Comparison of ENCODE assay signal across 9 cellular contexts in the genomic region with DNA sequence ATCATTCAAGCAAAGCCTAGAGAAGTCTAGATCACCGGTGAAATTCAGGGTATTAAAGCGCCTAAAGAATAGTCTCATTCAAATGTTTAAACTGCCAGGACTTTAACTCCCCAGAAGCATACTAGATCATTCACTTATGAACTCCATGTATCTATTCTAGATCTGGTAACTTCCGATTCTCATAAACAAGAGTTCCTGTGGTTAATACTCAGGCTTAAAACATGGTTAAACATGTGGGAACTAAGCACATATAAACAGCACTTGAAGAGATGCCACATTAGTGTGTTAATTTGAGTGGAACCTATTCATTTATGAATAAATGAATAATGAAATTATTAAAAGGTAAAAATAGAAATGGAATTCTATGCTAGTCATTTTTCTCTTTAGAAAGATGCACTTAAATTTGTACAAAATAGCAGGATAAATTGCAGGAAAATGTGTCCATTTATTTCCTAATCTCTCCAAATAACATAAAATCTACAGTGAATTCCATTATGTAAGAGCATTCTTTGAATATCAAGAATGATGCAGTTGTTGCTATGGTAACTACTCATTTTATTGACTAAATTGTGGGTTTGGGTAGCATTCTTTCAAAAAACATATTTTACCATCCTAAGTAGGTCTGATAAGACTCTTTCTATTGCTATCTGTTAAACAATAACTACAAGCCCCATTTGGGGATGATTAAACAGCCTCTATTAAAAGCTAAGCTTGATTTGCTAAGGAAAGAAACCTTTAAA.
DNase-seq lines count a peak whose midpoint lies in the region; ATAC-seq and TF ChIP-seq lines count a peak whose summit lies in the region.
"Had no signal": no experiment of that assay in that cellular context is flagged by ENCODE, and none has a peak within 500 bp of the region (broad histone marks: within the 10 kb centered on the region; RNA-seq: fewer than 3 reads in every experiment).

No MANE protein-coding gene starts in this region.

- H3K27ac ChIP-seq in dorsolateral prefrontal cortex (peak overlapping the region in 5 of 59 donors; percentile 86 to 94 (median 90)), neural progenitor cell (no peak overlapping the region)

- peaks cover 14% of the 10 kb centered on the region for H3K36me3 Mint-ChIP-seq in neural progenitor cell

- no peak overlapping the region for H3K27ac Mint-ChIP-seq in neural progenitor cell

- no peaks in the 10 kb centered on the region for H3K9me3 Mint-ChIP-seq in neural progenitor cell

- peaks cover 21% of the 10 kb centered on the region for H3K4me1 Mint-ChIP-seq in neural progenitor cell

- peak; percentile 42 for DNase-seq in ELR (ENCODE audit: low read depth)
- no peak for DNase-seq in NB4 (ENCODE audit: low read depth)
- no peak for DNase-seq in dorsolateral prefrontal cortex
- DNase-seq in neural progenitor cell (ENCODE audit: low spot score), result no peak
- no peak for DNase-seq in retina
- no peak for DNase-seq in NCI-H1092 (lab: John Stamatoyannopoulos, UW)
- DNase-seq: activated T-cell treated with anti-CD3 and anti-CD28 coated beads for 4 hours had no signal

- H3K4me3 Mint-ChIP-seq in neural progenitor cell, result peak overlapping the region; percentile 95

- peaks cover 5% of the 10 kb centered on the region for H3K27me3 Mint-ChIP-seq in neural progenitor cell (ENCODE audit: insufficient read depth, low read depth)

- TF ChIP-seq CTCF in NB4 (IDR thresholded peaks at IDR 0.05; ENCODE audit: low read depth, low read length), result no peak
- no peak for TF ChIP-seq CTCF in dorsolateral prefrontal cortex (IDR thresholded peaks at IDR 0.05 in 54 of 56, conservative IDR thresholded peaks at IDR 0.05 in 2 of 56; ENCODE audit: low read depth in 1 of 56, partially characterized antibody in 56 of 56)
- no peak for TF ChIP-seq CTCF in neural progenitor cell (IDR thresholded peaks at IDR 0.05)

- H3K27me3 ChIP-seq in dorsolateral prefrontal cortex (no peaks in the 10 kb centered on the region), neural progenitor cell (no peaks in the 10 kb centered on the region)

- no peak overlapping the region for H3K9ac ChIP-seq in neural progenitor cell

- H2AFZ ChIP-seq in neural progenitor cell (replicated peaks), result no peak overlapping the region

- H3K9me3 ChIP-seq in neural progenitor cell (ENCODE audit: low read depth), result no peaks in the 10 kb centered on the region

- no peak for TF ChIP-seq POLR2A in NB4 (IDR thresholded peaks at IDR 0.05; ENCODE audit: extremely low read depth, insufficient read length)

- H3K36me3 ChIP-seq in neural progenitor cell, result no peaks in the 10 kb centered on the region

- peaks cover 63% of the 10 kb centered on the region for H4K20me1 ChIP-seq in neural progenitor cell (ENCODE audit: low read depth)

- peak overlapping the region; percentile 91 for H3K4me2 ChIP-seq in neural progenitor cell

- peaks cover 40% of the 10 kb centered on the region for H3K4me1 ChIP-seq in neural progenitor cell

- H3K79me2 ChIP-seq in neural progenitor cell (ENCODE audit: low read depth), result peaks cover 63% of the 10 kb centered on the region

- intact Hi-C loops in dorsolateral prefrontal cortex (cut with DNase I), result loop anchor here (5.0 to 10.0 kb wide), 3 partner anchors 146 to 177 kb away; partner anchors contain the start of genes SMIM30 (in 1 of the 2) and TMEM168 (in 1 of the 2)

- H3F3A ChIP-seq in neural progenitor cell (ENCODE audit: low read depth), result peaks cover 12% of the 10 kb centered on the region

- H3K4me3 ChIP-seq in NB4 (ENCODE audit: low read depth, low read length), result peak overlapping the region; percentile 88
- peak overlapping the region; percentile 61 to 97 (median 89) for H3K4me3 ChIP-seq in dorsolateral prefrontal cortex
- H3K4me3 ChIP-seq in neural progenitor cell, result peak overlapping the region; percentile 71

- no peak for ATAC-seq in GM21529 (IDR thresholded peaks at IDR 0.05; ENCODE audit: unreplicated experiment)
- ATAC-seq in HG02588 (IDR thresholded peaks at IDR 0.05; ENCODE audit: unreplicated experiment), result no peak
